Comparison of ENCODE assay signal across 14 cellular contexts in genomic region chr7:146892151-146892550, GRCh38.
"Had no signal": no experiment of that assay in that cellular context is flagged by ENCODE, and none has a peak within 500 bp of the region (broad histone marks: within the 10 kb centered on the region; RNA-seq: fewer than 3 reads in every experiment).

No MANE protein-coding gene starts in this region.

- H3K27ac ChIP-seq: coronary artery, heart right ventricle had no signal

- DNase-seq: activated CD4-positive, alpha-beta memory T cell treated with anti-CD3 and anti-CD28 coated beads for 36 hours; activated gamma-delta T cell; activated naive CD8-positive, alpha-beta T cell treated with anti-CD3 and anti-CD28 coated beads, Interleukin-2, amount 10 ng/mL, durations not matched to agents 7 days and 5 days; activated T-cell treated with anti-CD3 and anti-CD28 coated beads, Interleukin-2, amount 50 U/mL, for 48 hours; anterior cingulate cortex; caudate nucleus; effector CD4-positive, alpha-beta T cell; heart right ventricle; stimulated activated CD4-positive, alpha-beta T cell treated with anti-CD3 and anti-CD28 coated beads, Interleukin-4, amount 100 ng/mL, for 1 hour; stimulated activated CD8-positive, alpha-beta memory T cell treated with anti-CD3 and anti-CD28 coated beads, Interleukin-4, amount 100 ng/mL, for 48 hours; stimulated activated naive CD8-positive, alpha-beta T cell treated with anti-CD3 and anti-CD28 coated beads, Interleukin-15, Interleukin-2, amounts not matched to agents 100 U/mL and 50 U/mL, for 24 hours; SW 1271; T-helper 9 cell had no signal

- H3K36me3 ChIP-seq: heart right ventricle had no signal

- H3K27me3 ChIP-seq: heart right ventricle had no signal

- H3K4me3 ChIP-seq: coronary artery, heart right ventricle had no signal

- ATAC-seq: heart right ventricle; stimulated activated naive CD8-positive, alpha-beta T cell treated with anti-CD3 and anti-CD28 coated beads, Interleukin-15, Interleukin-2, amounts not matched to agents 100 U/mL and 50 U/mL, for 24 hours had no signal

- H3K4me1 ChIP-seq: heart right ventricle had no signal
